ENCODE assay signal across 20 cellular contexts in the genomic region with DNA sequence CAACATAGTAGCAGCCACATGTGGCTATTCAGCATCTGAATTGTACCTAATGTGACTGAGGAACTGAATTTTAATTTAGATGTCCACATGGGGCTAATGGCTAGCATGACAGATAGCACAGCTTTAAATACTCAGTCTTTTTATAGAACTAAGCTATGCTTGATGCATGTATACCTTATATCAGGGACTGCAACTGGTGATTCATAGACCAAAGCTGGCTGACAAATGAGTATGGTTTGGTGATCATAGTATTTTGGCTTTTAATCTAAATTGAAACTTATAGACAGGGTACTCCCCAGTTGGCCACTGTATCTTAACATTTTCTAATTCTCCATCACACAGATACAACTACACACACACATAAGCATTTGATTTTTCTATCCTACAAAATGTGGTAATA.
DNase-seq lines count a peak whose midpoint lies in the region; ATAC-seq and TF ChIP-seq lines count a peak whose summit lies in the region.
"Had no signal": no experiment of that assay in that cellular context is flagged by ENCODE, and none has a peak within 500 bp of the region (broad histone marks: within the 10 kb centered on the region; RNA-seq: fewer than 3 reads in every experiment).

No MANE protein-coding gene starts in this region.

- intact Hi-C loops in OCI-LY7 (cut with micrococcal nuclease; ENCODE audit: unreplicated experiment) = no loop called here

- CTCF ChIA-PET in OCI-LY7 (lab: Charles Lee; ENCODE audit: unreplicated experiment) = no interaction called here

- H3K9me3 ChIP-seq in OCI-LY7 (ENCODE audit: low read length) = no peaks in the 10 kb centered on the region
- H3K9me3 ChIP-seq: Caco-2 had no signal

- ATAC-seq in activated CD4-positive, CD25-positive, alpha-beta regulatory T cell treated with anti-CD3 and anti-CD28 coated beads, Interleukin-2, amount 50 U/mL, for 24 hours = peak; percentile 30 to 35
- ATAC-seq in activated T-cell treated with anti-CD3 and anti-CD28 coated beads, Interleukin-2, amount 50 U/mL, for 4 hours = peak; percentile 21 to 41
- ATAC-seq in activated naive CD8-positive, alpha-beta T cell treated with anti-CD3 and anti-CD28 coated beads, Interleukin-2, amount 50 U/mL, for 24 hours = peak; percentile 74
- no peak for ATAC-seq in HG03159 (IDR thresholded peaks at IDR 0.05; ENCODE audit: unreplicated experiment)
- ATAC-seq: CD8-positive, alpha-beta T cell had no signal

- H3K27me3 Mint-ChIP-seq in activated T-cell treated with anti-CD3 and anti-CD28 coated beads, Interleukin-2, amount 50 U/mL, for 4 hours (ENCODE audit: low read depth) = no peaks in the 10 kb centered on the region
- no peaks in the 10 kb centered on the region for H3K27me3 Mint-ChIP-seq in activated naive CD8-positive, alpha-beta T cell treated with anti-CD3 and anti-CD28 coated beads, Interleukin-2, amount 50 U/mL, for 24 hours
- no peaks in the 10 kb centered on the region for H3K27me3 Mint-ChIP-seq in activated naive CD8-positive, alpha-beta T cell treated with anti-CD3 and anti-CD28 coated beads for 36 hours
- H3K27me3 Mint-ChIP-seq: CD4-positive, CD25-positive, alpha-beta regulatory T cell had no signal

- POLR2A ChIA-PET in OCI-LY7 (lab: Charles Lee) = no interaction called here

- no peaks in the 10 kb centered on the region for H3K9me3 Mint-ChIP-seq in activated T-cell treated with anti-CD3 and anti-CD28 coated beads, Interleukin-2, amount 50 U/mL, for 4 hours
- peaks cover 8% of the 10 kb centered on the region for H3K9me3 Mint-ChIP-seq in activated naive CD8-positive, alpha-beta T cell treated with anti-CD3 and anti-CD28 coated beads, Interleukin-2, amount 50 U/mL, for 24 hours
- H3K9me3 Mint-ChIP-seq in activated naive CD8-positive, alpha-beta T cell treated with anti-CD3 and anti-CD28 coated beads for 36 hours = peaks cover 4% of the 10 kb centered on the region

- no peak for TF ChIP-seq CTCF in OCI-LY7 (conservative IDR thresholded peaks at IDR 0.05; ENCODE audit: low read length)

- H3K4me1 ChIP-seq in OCI-LY7 (ENCODE audit: insufficient read depth, low read length, poor library complexity, severe bottlenecking) = no peaks in the 10 kb centered on the region

- no TSS peak for BruUV-seq in OCI-LY7 (replicated peaks; lab: Mats Ljungman, UMichigan)

- no peaks in the 10 kb centered on the region for H3K9me2 ChIP-seq in OCI-LY7 (ENCODE audit: insufficient read depth, low read length)

- H3K27ac ChIP-seq in OCI-LY7 (ENCODE audit: low read depth, low read length, poor library complexity, severe bottlenecking) = no peak overlapping the region
- H3K27ac ChIP-seq: 22Rv1, BLaER1, C4-2B, GM23248 had no signal

- DNase-seq in activated CD4-positive, CD25-positive, alpha-beta regulatory T cell (lab: John Stamatoyannopoulos, UW) = no peak
- no peak for DNase-seq in activated T-cell treated with anti-CD3 and anti-CD28 coated beads, Interleukin-2, amount 50 U/mL, for 4 hours
- DNase-seq in activated T-cell treated with anti-CD3 and anti-CD28 coated beads, Interleukin-2, amount 50 U/mL, for 1 hour = no peak
- no peak for DNase-seq in activated naive CD8-positive, alpha-beta T cell treated with anti-CD3 and anti-CD28 coated beads, Interleukin-2, amount 50 U/mL, for 24 hours
- no peak for DNase-seq in activated naive CD8-positive, alpha-beta T cell treated with anti-CD3 and anti-CD28 coated beads for 36 hours
- no peak for DNase-seq in OCI-LY7 (ENCODE audit: low spot score)
- DNase-seq: Caco-2; CD4-positive, CD25-positive, alpha-beta regulatory T cell; CD8-positive, alpha-beta T cell; DMS153; DND-41; GM23248; H7; HCEC 1CT had no signal

- H3K4me1 Mint-ChIP-seq in activated T-cell treated with anti-CD3 and anti-CD28 coated beads, Interleukin-2, amount 50 U/mL, for 4 hours (ENCODE audit: low read depth) = peaks cover 57% of the 10 kb centered on the region
- H3K4me1 Mint-ChIP-seq in activated naive CD8-positive, alpha-beta T cell treated with anti-CD3 and anti-CD28 coated beads, Interleukin-2, amount 50 U/mL, for 24 hours = peaks cover 27% of the 10 kb centered on the region
- peaks cover 39% of the 10 kb centered on the region for H3K4me1 Mint-ChIP-seq in activated naive CD8-positive, alpha-beta T cell treated with anti-CD3 and anti-CD28 coated beads for 36 hours
- H3K4me1 Mint-ChIP-seq: B cell had no signal

- no peaks in the 10 kb centered on the region for H3K36me3 ChIP-seq in OCI-LY7 (ENCODE audit: insufficient read depth, low read length)
- H3K36me3 ChIP-seq: BLaER1 had no signal

- H3K36me3 Mint-ChIP-seq in activated T-cell treated with anti-CD3 and anti-CD28 coated beads, Interleukin-2, amount 50 U/mL, for 4 hours (ENCODE audit: insufficient read depth) = no peaks in the 10 kb centered on the region
- no peaks in the 10 kb centered on the region for H3K36me3 Mint-ChIP-seq in activated naive CD8-positive, alpha-beta T cell treated with anti-CD3 and anti-CD28 coated beads, Interleukin-2, amount 50 U/mL, for 24 hours (ENCODE audit: low read depth)
- H3K36me3 Mint-ChIP-seq in activated naive CD8-positive, alpha-beta T cell treated with anti-CD3 and anti-CD28 coated beads for 36 hours = no peaks in the 10 kb centered on the region
- H3K36me3 Mint-ChIP-seq: CD4-positive, CD25-positive, alpha-beta regulatory T cell; CD8-positive, alpha-beta T cell had no signal

- no peak overlapping the region for H3K4me2 ChIP-seq in OCI-LY7 (ENCODE audit: low read length)
- H3K4me2 ChIP-seq: BLaER1 had no signal

- no peak overlapping the region for H3K4me3 ChIP-seq in OCI-LY7 (ENCODE audit: low read depth, low read length, poor library complexity, severe bottlenecking)
- H3K4me3 ChIP-seq: BLaER1, GM23248 had no signal

- no peak overlapping the region for H3K27ac Mint-ChIP-seq in activated naive CD8-positive, alpha-beta T cell treated with anti-CD3 and anti-CD28 coated beads, Interleukin-2, amount 50 U/mL, for 24 hours
- H3K27ac Mint-ChIP-seq in activated naive CD8-positive, alpha-beta T cell treated with anti-CD3 and anti-CD28 coated beads for 36 hours = no peak overlapping the region
- H3K27ac Mint-ChIP-seq: B cell; CD4-positive, CD25-positive, alpha-beta regulatory T cell; CD8-positive, alpha-beta T cell had no signal

- no peak overlapping the region for H3K4me3 Mint-ChIP-seq in activated T-cell treated with anti-CD3 and anti-CD28 coated beads, Interleukin-2, amount 50 U/mL, for 4 hours
- H3K4me3 Mint-ChIP-seq in activated naive CD8-positive, alpha-beta T cell treated with anti-CD3 and anti-CD28 coated beads, Interleukin-2, amount 50 U/mL, for 24 hours = no peak overlapping the region
- H3K4me3 Mint-ChIP-seq in activated naive CD8-positive, alpha-beta T cell treated with anti-CD3 and anti-CD28 coated beads for 36 hours = no peak overlapping the region
- H3K4me3 Mint-ChIP-seq: B cell; CD4-positive, CD25-positive, alpha-beta regulatory T cell; CD8-positive, alpha-beta T cell had no signal

- no peak overlapping the region for H2AFZ ChIP-seq in OCI-LY7 (ENCODE audit: low read length)
- H2AFZ ChIP-seq: GM23248 had no signal

- no peaks in the 10 kb centered on the region for H3K79me2 ChIP-seq in OCI-LY7 (ENCODE audit: insufficient read depth, low read depth, low read length)

- H4K20me1 ChIP-seq in OCI-LY7 (ENCODE audit: insufficient read depth, low read length) = no peaks in the 10 kb centered on the region
- H4K20me1 ChIP-seq: BLaER1 had no signal
